In the genomic region with DNA sequence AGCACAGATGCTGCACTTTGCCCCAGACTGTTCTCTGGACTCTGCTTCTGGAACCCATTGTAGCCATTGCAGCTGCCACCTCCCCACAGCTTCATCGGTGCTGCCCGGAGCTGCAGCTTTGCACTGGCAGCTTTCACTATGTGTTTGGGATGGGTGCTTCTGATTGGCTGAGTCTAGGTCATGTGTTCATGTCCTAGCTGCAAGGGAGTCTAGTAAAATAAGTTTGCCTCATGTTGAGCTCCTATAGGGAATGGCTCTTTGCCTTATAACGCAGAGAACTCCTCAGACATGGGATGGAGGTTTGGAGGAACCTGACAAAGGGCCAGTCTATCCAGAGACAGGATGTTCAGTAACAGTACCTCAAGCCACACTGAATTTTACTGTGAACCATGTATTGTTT, we compare ENCODE assay signal across 19 cellular contexts.
A peak's percentile ranks its signal among the peaks of the same experiment; 100 is the strongest.
DNase-seq lines count a peak whose midpoint lies in the region; ATAC-seq, FAIRE-seq and TF ChIP-seq lines count a peak whose summit lies in the region.
"Had no signal": no experiment of that assay in that cellular context is flagged by ENCODE, and none has a peak within 500 bp of the region (broad histone marks: within the 10 kb centered on the region; RNA-seq: fewer than 3 reads in every experiment).

No MANE protein-coding gene starts in this region.

- H3K4me3 ChIP-seq in RWPE2 (ENCODE audit: severe bottlenecking), result no peak overlapping the region
- H3K4me3 ChIP-seq: BLaER1, GM12878 had no signal

- peak; percentile 23 for FAIRE-seq in urothelium cell line (lab: Jason Lieb, UNC)
- FAIRE-seq: GM12878, H1 had no signal

- H3K4me1 ChIP-seq in RWPE2 (ENCODE audit: insufficient read depth, poor library complexity, severe bottlenecking), result no peaks in the 10 kb centered on the region

- POLR2A ChIA-PET in RWPE1 (lab: Yijun Ruan, JAX; ENCODE audit: low non-redundant PET), result no interaction called here

- ATAC-seq in RWPE2 (ENCODE audit: low read depth) (no peak), SK-N-SH treated with all-trans-retinoic acid at 6 μM for 48 hours (no peak)
- ATAC-seq: CD8-positive, alpha-beta T cell; GM12878 had no signal

- peaks cover 6% of the 10 kb centered on the region for H3K27me3 ChIP-seq in RWPE2 (ENCODE audit: insufficient read depth, poor library complexity, severe bottlenecking)

- DNase-seq in activated effector memory CD4-positive, alpha-beta T cell treated with anti-CD3 and anti-CD28 coated beads, Interleukin-2, amount 50 U/mL, for 16 hours, result peak; percentile 9
- no peak for DNase-seq in activated effector memory CD4-positive, alpha-beta T cell treated with Interleukin-2 at 50 U/mL for 16 hours
- DNase-seq in RWPE2 (ENCODE audit: low spot score) (peak; percentile 66), urothelium cell line (ENCODE audit: low spot score) (no peak), ureter (ENCODE audit: low spot score) (no peak), RWPE1 (ENCODE audit: low spot score) (no peak)
- DNase-seq: Calu3; CD8-positive, alpha-beta T cell; DMS79 treated with DMSO at 0.1 percent for 48 hours; GF-D8; H9; IMR-90 had no signal

- CTCF ChIA-PET in RWPE1 (lab: Yijun Ruan, JAX), result interaction anchor here (1.1 to 1.7 kb wide), 2 partner anchors 9 to 448 kb away, joined by 3 to 5 read pairs; no protein-coding TSS in a partner anchor

- H3K9me3 ChIP-seq in KOPT-K1 (ENCODE audit: insufficient read depth, low read length, poor library complexity, severe bottlenecking) (peaks cover 17% of the 10 kb centered on the region), RWPE2 (ENCODE audit: severe bottlenecking) (peaks cover 9% of the 10 kb centered on the region)

- H3K27ac ChIP-seq in KOPT-K1 (ENCODE audit: low read depth, low read length, poor library complexity, severe bottlenecking) (peak overlapping the region; percentile 99), RWPE2 (ENCODE audit: poor library complexity, severe bottlenecking) (no peak overlapping the region), RWPE1 (no peak overlapping the region)
- H3K27ac ChIP-seq: 22Rv1, BLaER1, HL-60 had no signal

- TF ChIP-seq CTCF in RWPE2 (IDR thresholded peaks at IDR 0.05; ENCODE audit: poor library complexity, severe bottlenecking) (no peak), RWPE1 (conservative IDR thresholded peaks at IDR 0.05; ENCODE audit: low read depth) (no peak)

- H3K36me3 ChIP-seq in KOPT-K1 (ENCODE audit: insufficient read depth, low read length) (no peaks in the 10 kb centered on the region), RWPE2 (ENCODE audit: low read depth) (no peaks in the 10 kb centered on the region)
- H3K36me3 ChIP-seq: BLaER1 had no signal

TF ChIP-seq in SK-N-SH treated with all-trans-retinoic acid at 6 μM for 48 hours, 23 proteins besides CTCF, POLR2A, EP300 and RAD21:
- TF ChIP-seq RARB (CRISPR knock-in tag; IDR thresholded peaks at IDR 0.05) (no peak), ZNF565 (CRISPR knock-in tag; conservative IDR thresholded peaks at IDR 0.05; ENCODE audit: low read depth) (no peak), SNAI2 (CRISPR knock-in tag; IDR thresholded peaks at IDR 0.05) (no peak), PPARA (CRISPR knock-in tag; IDR thresholded peaks at IDR 0.05; ENCODE audit: borderline replicate concordance) (no peak), ISL1 (CRISPR knock-in tag; IDR thresholded peaks at IDR 0.05) (no peak)
- TF ChIP-seq, protein P1, sequence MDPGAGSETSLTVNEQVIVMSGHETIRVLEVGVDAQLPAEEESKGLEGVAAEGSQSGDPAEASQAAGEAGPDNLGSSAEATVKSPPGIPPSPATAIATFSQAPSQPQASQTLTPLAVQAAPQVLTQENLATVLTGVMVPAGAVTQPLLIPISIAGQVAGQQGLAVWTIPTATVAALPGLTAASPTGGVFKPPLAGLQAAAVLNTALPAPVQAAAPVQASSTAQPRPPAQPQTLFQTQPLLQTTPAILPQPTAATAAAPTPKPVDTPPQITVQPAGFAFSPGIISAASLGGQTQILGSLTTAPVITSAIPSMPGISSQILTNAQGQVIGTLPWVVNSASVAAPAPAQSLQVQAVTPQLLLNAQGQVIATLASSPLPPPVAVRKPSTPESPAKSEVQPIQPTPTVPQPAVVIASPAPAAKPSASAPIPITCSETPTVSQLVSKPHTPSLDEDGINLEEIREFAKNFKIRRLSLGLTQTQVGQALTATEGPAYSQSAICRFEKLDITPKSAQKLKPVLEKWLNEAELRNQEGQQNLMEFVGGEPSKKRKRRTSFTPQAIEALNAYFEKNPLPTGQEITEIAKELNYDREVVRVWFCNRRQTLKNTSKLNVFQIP (CRISPR knock-in tag; IDR thresholded peaks at IDR 0.05; ENCODE audit: borderline replicate concordance, low read depth), result no peak
- TF ChIP-seq, protein P2, sequence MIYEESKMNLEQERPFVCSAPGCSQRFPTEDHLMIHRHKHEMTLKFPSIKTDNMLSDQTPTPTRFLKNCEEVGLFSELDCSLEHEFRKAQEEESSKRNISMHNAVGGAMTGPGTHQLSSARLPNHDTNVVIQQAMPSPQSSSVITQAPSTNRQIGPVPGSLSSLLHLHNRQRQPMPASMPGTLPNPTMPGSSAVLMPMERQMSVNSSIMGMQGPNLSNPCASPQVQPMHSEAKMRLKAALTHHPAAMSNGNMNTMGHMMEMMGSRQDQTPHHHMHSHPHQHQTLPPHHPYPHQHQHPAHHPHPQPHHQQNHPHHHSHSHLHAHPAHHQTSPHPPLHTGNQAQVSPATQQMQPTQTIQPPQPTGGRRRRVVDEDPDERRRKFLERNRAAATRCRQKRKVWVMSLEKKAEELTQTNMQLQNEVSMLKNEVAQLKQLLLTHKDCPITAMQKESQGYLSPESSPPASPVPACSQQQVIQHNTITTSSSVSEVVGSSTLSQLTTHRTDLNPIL (CRISPR knock-in tag; IDR thresholded peaks at IDR 0.05; ENCODE audit: low read depth), result no peak

Comparison
In these comparisons a context has a peak if more than half of its experiments do, and no peak if none do; other contexts are left out.
1. DNase-seq: peak in activated effector memory CD4-positive, alpha-beta T cell treated with anti-CD3 and anti-CD28 coated beads, Interleukin-2, amount 50 U/mL, for 16 hours (single experiment) and RWPE2 (single experiment); none in activated effector memory CD4-positive, alpha-beta T cell treated with Interleukin-2 at 50 U/mL for 16 hours (single experiment), urothelium cell line (single experiment), ureter (single experiment) and RWPE1 (single experiment).